Comparison of ENCODE assay signal across 7 cellular contexts in genomic region chr10:18321371-18321770, GRCh38.
"Had no signal": no experiment of that assay in that cellular context is flagged by ENCODE, and none has a peak within 500 bp of the region (broad histone marks: within the 10 kb centered on the region; RNA-seq: fewer than 3 reads in every experiment).

No MANE protein-coding gene starts in this region.

- FAIRE-seq: H1, H54, HepG2 had no signal

- DNase-seq: H9, HCEC 1CT, KBM-7 had no signal

- H3K4me2 ChIP-seq: GM23338 had no signal

- H2AFZ ChIP-seq: GM23338 had no signal

- H3K4me3 ChIP-seq: GM23338 had no signal
